In genomic region chr4:165827018-165827417, GRCh38 we compare ENCODE assay signal across 16 cellular contexts. TPM values are rescaled to one million over a fixed set of nuclear protein-coding genes. Genes with fewer than 3 reads are reported as not detected.
DNase-seq lines count a peak whose midpoint lies in the region; ATAC-seq and TF ChIP-seq lines count a peak whose summit lies in the region.
"Had no signal": no experiment of that assay in that cellular context is flagged by ENCODE, and none has a peak within 500 bp of the region (broad histone marks: within the 10 kb centered on the region; RNA-seq: fewer than 3 reads in every experiment).

No MANE protein-coding gene starts in this region.

- ATAC-seq in naive thymus-derived CD4-positive, alpha-beta T cell, result no peak

- no peak overlapping the region for H3K4me3 ChIP-seq in OCI-LY3 (ENCODE audit: low read length)
- H3K4me3 ChIP-seq in epithelial cell of esophagus (ENCODE audit: low read length), result no peak overlapping the region
- H3K4me3 ChIP-seq in neuronal stem cell (ENCODE audit: low read length in 2 of 2), result no peak overlapping the region
- H3K4me3 ChIP-seq in naive thymus-derived CD4-positive, alpha-beta T cell (ENCODE audit: low read length), result no peak overlapping the region
- H3K4me3 ChIP-seq: BLaER1, GM23248 had no signal

- peak overlapping the region; percentile 76 for H3K4ac ChIP-seq in neuronal stem cell (ENCODE audit: low read length)

- H3K79me2 ChIP-seq in OCI-LY3 (ENCODE audit: low read length), result no peaks in the 10 kb centered on the region

- H2AK5ac ChIP-seq in neuronal stem cell (ENCODE audit: low read depth, low read length), result no peak overlapping the region

- no peak overlapping the region for H4K91ac ChIP-seq in neuronal stem cell (ENCODE audit: low read depth, low read length, poor library complexity)

- no peak overlapping the region for H2BK15ac ChIP-seq in neuronal stem cell (ENCODE audit: low read length)

- no peak for TF ChIP-seq CTCF in OCI-LY3 (IDR thresholded peaks at IDR 0.05; ENCODE audit: low read depth, low read length)
- no peak for TF ChIP-seq CTCF in epithelial cell of esophagus (IDR thresholded peaks at IDR 0.05; ENCODE audit: insufficient read depth, low read depth, low read length, missing control alignments)

- no peak overlapping the region for H3K27ac Mint-ChIP-seq in naive thymus-derived CD4-positive, alpha-beta T cell
- H3K27ac Mint-ChIP-seq: CD8-positive, alpha-beta memory T cell had no signal

- POLR2A ChIA-PET in naive thymus-derived CD4-positive, alpha-beta T cell (lab: Charles Lee), result no interaction called here

- H3K4me1 ChIP-seq in OCI-LY3 (ENCODE audit: low read length) (0 out of 2 replicates have a peak, but pooled peaks cover 2% of the 10 kb centered on the region), neuronal stem cell (ENCODE audit: control insufficient read depth in 2 of 2, insufficient read depth in 1 of 2, low read depth in 1 of 2, low read length in 2 of 2) (no peaks in the 10 kb centered on the region)
- H3K4me1 ChIP-seq in naive thymus-derived CD4-positive, alpha-beta T cell (ENCODE audit: control insufficient read depth in 2 of 2, insufficient read depth in 2 of 2, low read length in 2 of 2), result no peaks in the 10 kb centered on the region
- H3K4me1 ChIP-seq: BLaER1 had no signal

- H3K18ac ChIP-seq in neuronal stem cell (ENCODE audit: low read length), result no peak overlapping the region

- H3K27ac ChIP-seq in OCI-LY3 (ENCODE audit: low read length) (no peak overlapping the region), neuronal stem cell (replicated peaks; ENCODE audit: low read length) (no peak overlapping the region)
- H3K27ac ChIP-seq in naive thymus-derived CD4-positive, alpha-beta T cell (ENCODE audit: low read depth, low read length), result no peak overlapping the region
- H3K27ac ChIP-seq: BLaER1, GM23248 had no signal

- peak; percentile 34 for DNase-seq in ELF-1 (ENCODE audit: low read depth, low spot score)
- DNase-seq in epithelial cell of esophagus (ENCODE audit: low read depth), result peak; percentile 68
- no peak for DNase-seq in neuronal stem cell (ENCODE audit: low spot score)
- no peak for DNase-seq in SIG-M5 treated with dmso at 0.1 percent for 504 hours (lab: John Stamatoyannopoulos, UW; ENCODE audit: unreplicated experiment)
- no peak for DNase-seq in GM19240 (ENCODE audit: insufficient read length, low spot score)
- no peak for DNase-seq in naive thymus-derived CD4-positive, alpha-beta T cell
- DNase-seq: 8988T; AML-193; CD8-positive, alpha-beta memory T cell; DMS53; GM23248; H7; IMR-90 had no signal

- H3K36me3 ChIP-seq in OCI-LY3 (replicated peaks; ENCODE audit: low read depth, low read length), result no peaks in the 10 kb centered on the region
- no peaks in the 10 kb centered on the region for H3K36me3 ChIP-seq in neuronal stem cell (replicated peaks in 1 of 2; ENCODE audit: control insufficient read depth in 2 of 2, insufficient read depth in 2 of 2, low read length in 2 of 2)
- H3K36me3 ChIP-seq in naive thymus-derived CD4-positive, alpha-beta T cell (ENCODE audit: control insufficient read depth in 2 of 3, insufficient read depth in 3 of 3, low read length in 3 of 3), result no peaks in the 10 kb centered on the region
- H3K36me3 ChIP-seq: BLaER1 had no signal

- H3K4me2 ChIP-seq in OCI-LY3 (ENCODE audit: low read length), result no peak overlapping the region
- no peak overlapping the region for H3K4me2 ChIP-seq in neuronal stem cell (ENCODE audit: insufficient read depth, low read length, poor library complexity, severe bottlenecking)
- H3K4me2 ChIP-seq: BLaER1 had no signal

- H4K20me1 ChIP-seq in OCI-LY3 (ENCODE audit: insufficient read depth, low read length), result no peaks in the 10 kb centered on the region
- H4K20me1 ChIP-seq: BLaER1 had no signal

- H3K4me1 Mint-ChIP-seq in naive thymus-derived CD4-positive, alpha-beta T cell, result no peaks in the 10 kb centered on the region
- H3K4me1 Mint-ChIP-seq: CD8-positive, alpha-beta memory T cell had no signal

- no peak overlapping the region for H2BK5ac ChIP-seq in neuronal stem cell (ENCODE audit: low read length)

- H3K9ac ChIP-seq in OCI-LY3 (ENCODE audit: low read length) (no peak overlapping the region), neuronal stem cell (ENCODE audit: low read depth, low read length, poor library complexity) (no peak overlapping the region)
- H3K9ac ChIP-seq: BLaER1, GM23248 had no signal

- H3K9me3 ChIP-seq in OCI-LY3 (ENCODE audit: insufficient read depth, low read length) (no peaks in the 10 kb centered on the region), neuronal stem cell (replicated peaks in 1 of 2; ENCODE audit: control insufficient read depth in 2 of 2, insufficient read depth in 1 of 2, low read depth in 1 of 2, low read length in 2 of 2) (no peaks in the 10 kb centered on the region)
- H3K9me3 ChIP-seq in naive thymus-derived CD4-positive, alpha-beta T cell (ENCODE audit: control insufficient read depth in 2 of 3, low read length in 3 of 3), result no peaks in the 10 kb centered on the region
- H3K9me3 ChIP-seq: BLaER1 had no signal

- H3K4me3 Mint-ChIP-seq in naive thymus-derived CD4-positive, alpha-beta T cell, result no peak overlapping the region
- H3K4me3 Mint-ChIP-seq: CD8-positive, alpha-beta memory T cell had no signal

- H3K9me3 Mint-ChIP-seq in naive thymus-derived CD4-positive, alpha-beta T cell, result peaks cover 0 to 12% (median 3%) of the 10 kb centered on the region in 11 donors

- CTCF ChIA-PET in naive thymus-derived CD4-positive, alpha-beta T cell (lab: Charles Lee), result no interaction called here

- H2BK12ac ChIP-seq in neuronal stem cell (ENCODE audit: low read length), result no peak overlapping the region

- H3K27me3 ChIP-seq in OCI-LY3 (ENCODE audit: low read depth, low read length) (no peaks in the 10 kb centered on the region), neuronal stem cell (ENCODE audit: control insufficient read depth in 3 of 3, insufficient read depth in 3 of 3, low read depth in 1 of 3, low read length in 3 of 3) (no peaks in the 10 kb centered on the region)
- H3K27me3 ChIP-seq in naive thymus-derived CD4-positive, alpha-beta T cell (ENCODE audit: control insufficient read depth in 2 of 2, insufficient read depth in 2 of 2, low read length in 2 of 2), result no peaks in the 10 kb centered on the region
- H3K27me3 ChIP-seq: BLaER1 had no signal

- H3K14ac ChIP-seq in neuronal stem cell (ENCODE audit: low read length), result no peak overlapping the region

- H3K36me3 Mint-ChIP-seq in naive thymus-derived CD4-positive, alpha-beta T cell, result no peaks in the 10 kb centered on the region
- H3K36me3 Mint-ChIP-seq: CD8-positive, alpha-beta memory T cell had no signal

- H2BK120ac ChIP-seq in neuronal stem cell (ENCODE audit: low read depth, low read length), result no peak overlapping the region

- intact Hi-C loops in naive thymus-derived CD4-positive, alpha-beta T cell (cut with micrococcal nuclease), result no loop called here

- no peaks in the 10 kb centered on the region for H3K27me3 Mint-ChIP-seq in naive thymus-derived CD4-positive, alpha-beta T cell
- H3K27me3 Mint-ChIP-seq: CD8-positive, alpha-beta memory T cell had no signal

- no peak overlapping the region for H4K8ac ChIP-seq in neuronal stem cell (ENCODE audit: low read depth, low read length)

- no peak overlapping the region for H3K23ac ChIP-seq in neuronal stem cell (ENCODE audit: low read depth, low read length, poor library complexity)

- no CpG with 5 or more reads among the region's 1 CpG for WGBS in neuronal stem cell (ENCODE audit: extremely low coverage in 2 of 2, insufficient read length in 2 of 2, insufficient replicate concordance in 1 of 2), 2 donors

- peak overlapping the region; percentile 40; the same call in 1 of the 2 replicates for H2AFZ ChIP-seq in OCI-LY3 (ENCODE audit: low read depth, low read length)
- peak overlapping the region; percentile 30 for H2AFZ ChIP-seq in neuronal stem cell (ENCODE audit: low read length)
- H2AFZ ChIP-seq: GM23248 had no signal

- no peaks in the 10 kb centered on the region for H3K79me1 ChIP-seq in neuronal stem cell (ENCODE audit: low read depth, low read length)

RNA-seq across cellular contexts. Expression of gene TLL1, which starts 46.0 kb away (rescaled TPM):
- 0.04 TPM for polyA plus RNA-seq in neuronal stem cell (2013, experiment 1 of 2)
- 0.04 TPM for polyA plus RNA-seq in neuronal stem cell (2013, experiment 2 of 2)
- not detected for total RNA-seq in naive thymus-derived CD4-positive, alpha-beta T cell
- not detected for polyA plus RNA-seq in naive thymus-derived CD4-positive, alpha-beta T cell
- total RNA-seq: CD8-positive, alpha-beta memory T cell; GM23248; HT-29; IMR-90 had no signal
- polyA plus RNA-seq: CD8-positive, alpha-beta memory T cell; GM23248; IMR-90 had no signal

Comparison
In these comparisons a context has a peak if more than half of its experiments do, and no peak if none do; other contexts are left out.
1. DNase-seq: peak in ELF-1 (single experiment) and epithelial cell of esophagus (single experiment); none in neuronal stem cell (single experiment), SIG-M5 treated with dmso at 0.1 percent for 504 hours (single experiment), GM19240 (single experiment) and naive thymus-derived CD4-positive, alpha-beta T cell (0 of 9).